In genomic region chr15:45185903-45186770, GRCh38 we compare ENCODE assay signal across 9 cellular contexts. TPM values are rescaled to one million over a fixed set of nuclear protein-coding genes. Genes with fewer than 3 reads are reported as not detected.
DNase-seq lines count a peak whose midpoint lies in the region; ATAC-seq and TF ChIP-seq lines count a peak whose summit lies in the region.
"Had no signal": no experiment of that assay in that cellular context is flagged by ENCODE, and none has a peak within 500 bp of the region (broad histone marks: within the 10 kb centered on the region; RNA-seq: fewer than 3 reads in every experiment).

No MANE protein-coding gene starts in this region.

- 38 to 73% methylated on average over 7 to 8 of the region's 8 CpGs for WGBS in esophagus squamous epithelium, 2 donors

- peaks cover 10% of the 10 kb centered on the region; the same call in 1 of the 2 replicates for H3K36me3 ChIP-seq in BLaER1
- no peaks in the 10 kb centered on the region for H3K36me3 ChIP-seq in Panc1 (ENCODE audit: control insufficient read depth, insufficient read depth, low read length)
- no peaks in the 10 kb centered on the region for H3K36me3 ChIP-seq in esophagus squamous epithelium
- H3K36me3 ChIP-seq in osteoblast (ENCODE audit: insufficient read depth, low read length): no peaks in the 10 kb centered on the region

- H3K27me3 ChIP-seq in BLaER1: no peaks in the 10 kb centered on the region
- H3K27me3 ChIP-seq in Panc1 (ENCODE audit: control insufficient read depth, insufficient read depth, low read length): no peaks in the 10 kb centered on the region
- H3K27me3 ChIP-seq in esophagus squamous epithelium: no peaks in the 10 kb centered on the region
- H3K27me3 ChIP-seq in osteoblast (ENCODE audit: insufficient read depth, low read length): peaks cover 34% of the 10 kb centered on the region

- H3K4me3 ChIP-seq in BLaER1 (peak overlapping the region; percentile 91), Panc1 (ENCODE audit: low read depth in 2 of 2, low read length in 2 of 2) (no peak overlapping the region; a peak in 1 of 4 replicates), esophagus squamous epithelium (peak overlapping the region in 3 of 4 donors; percentile 58 to 83 (median 59)), osteoblast (ENCODE audit: insufficient read depth, low read length) (no peak overlapping the region)

- H3K4me2 ChIP-seq in BLaER1 (peak overlapping the region; percentile 100), osteoblast (ENCODE audit: insufficient read depth, low read length) (peak overlapping the region; percentile 32)

- peak overlapping the region; percentile 56 for H2AFZ ChIP-seq in osteoblast (ENCODE audit: low read length)

- no peaks in the 10 kb centered on the region for H3K79me2 ChIP-seq in osteoblast (ENCODE audit: insufficient read depth, low read length)

- H3K4me1 ChIP-seq in BLaER1 (peaks cover 65% of the 10 kb centered on the region), Panc1 (ENCODE audit: control insufficient read depth, insufficient read depth, low read length) (no peaks in the 10 kb centered on the region; the same call in 1 of the 2 replicates), esophagus squamous epithelium (peaks cover 21 to 53% (median 26%) of the 10 kb centered on the region in 3 donors), osteoblast (ENCODE audit: insufficient read depth, low read length) (peaks cover 16% of the 10 kb centered on the region)

- peak overlapping the region; percentile 95 for H3K9ac ChIP-seq in BLaER1

- CTCF ChIA-PET in Panc1 (lab: Charles Lee): interaction anchor here (0.9 to 1.0 kb wide), 2 partner anchors 12 to 23 kb away, joined by 3 to 4 read pairs; no protein-coding TSS in a partner anchor

- H3K9me3 ChIP-seq in BLaER1: no peaks in the 10 kb centered on the region
- no peaks in the 10 kb centered on the region for H3K9me3 ChIP-seq in Panc1 (ENCODE audit: control insufficient read depth, insufficient read depth, low read depth, low read length)
- no peaks in the 10 kb centered on the region for H3K9me3 ChIP-seq in esophagus squamous epithelium
- no peaks in the 10 kb centered on the region for H3K9me3 ChIP-seq in osteoblast (ENCODE audit: low read depth, low read length)

- H4K20me1 ChIP-seq in BLaER1 (peaks cover 59% of the 10 kb centered on the region), osteoblast (ENCODE audit: insufficient read depth, low read length) (no peaks in the 10 kb centered on the region)

- DNase-seq in Panc1 (ENCODE audit: low read depth, low spot score) (no peak), esophagus squamous epithelium (lab: John Stamatoyannopoulos, UW) (no peak), osteoblast (ENCODE audit: insufficient read length, low spot score, missing footprints) (peak; percentile 86), GDM1 (lab: John Stamatoyannopoulos, UW) (no peak), NOMO-1 treated with dmso at 0.1 percent for 144 hours (lab: John Stamatoyannopoulos, UW; ENCODE audit: unreplicated experiment) (no peak)

- intact Hi-C loops in Panc1 (cut with micrococcal nuclease; ENCODE audit: unreplicated experiment) (no loop called here), esophagus squamous epithelium (cut with DNase I) (no loop called here)

- TF ChIP-seq POLR2A in esophagus squamous epithelium (IDR thresholded peaks at IDR 0.05): no peak

- no TSS peak for BruUV-seq in Panc1 (replicated peaks; lab: Mats Ljungman, UMichigan)

- no peak for TF ChIP-seq CTCF in Panc1 (IDR thresholded peaks at IDR 0.05)
- TF ChIP-seq CTCF in esophagus squamous epithelium (IDR thresholded peaks at IDR 0.05): no peak
- TF ChIP-seq CTCF in osteoblast (IDR thresholded peaks at IDR 0.05; ENCODE audit: extremely low read depth, low read depth, low read length): no peak

- in situ Hi-C loops in Panc1 (cut with HindIII; ENCODE audit: low pct_unique_long_range_greater_than_20kb, low sequenced_read_pairs): no loop called here

- POLR2A ChIA-PET in Panc1 (lab: Charles Lee): interaction anchor here (0.6 kb wide), 1 partner anchor 15 kb away, joined by 16 read pairs; no protein-coding TSS in a partner anchor

- H3K27ac ChIP-seq in BLaER1: peak overlapping the region; percentile 90
- H3K27ac ChIP-seq in Panc1 (ENCODE audit: low read length): no peak overlapping the region
- peak overlapping the region; percentile 72 to 84 (median 78) for H3K27ac ChIP-seq in esophagus squamous epithelium
- H3K27ac ChIP-seq in osteoblast (ENCODE audit: low read depth, low read length): no peak overlapping the region

- ATAC-seq in Panc1: peak; percentile 39; the same call in 1 of the 2 replicates
- ATAC-seq in GM21825 (IDR thresholded peaks at IDR 0.05; ENCODE audit: unreplicated experiment): no peak
- ATAC-seq in GM21360 (IDR thresholded peaks at IDR 0.05; ENCODE audit: unreplicated experiment): no peak

RNA-seq across cellular contexts. Expression of gene SHF, which starts 1.6 kb away (rescaled TPM):
- total RNA-seq in Panc1 (2021; ENCODE audit: unreplicated experiment) (3.0 TPM), esophagus squamous epithelium (10 to 100 TPM in 1 of 4 donors, 1 to 10 TPM in 3; 1.9 to 12.0 (median 5.7) TPM), osteoblast (3.3 and 4.1 TPM in 2 replicates)
- 4.5 TPM for polyA plus RNA-seq in Panc1 (2012; ENCODE audit: insufficient read length)

RNA-seq across cellular contexts. Expression of gene DUOX1, which starts 56.3 kb away (rescaled TPM):
- 0.31 TPM for total RNA-seq in Panc1 (2021; ENCODE audit: unreplicated experiment)
- 1.4 TPM for polyA plus RNA-seq in Panc1 (2012; ENCODE audit: insufficient read length)
- total RNA-seq in esophagus squamous epithelium: 100 to 1,000 TPM in 2 of 4 donors, 10 to 100 TPM in 2; 87.5 to 202 (median 122) TPM
- under 0.01 and 0.29 TPM in 2 replicates for total RNA-seq in osteoblast
- total RNA-seq: glomerular endothelial cell had no signal

RNA-seq across cellular contexts. Expression of gene DUOXA1, which starts 56.5 kb away (rescaled TPM):
- total RNA-seq in Panc1 (2021; ENCODE audit: unreplicated experiment): not detected
- not detected for polyA plus RNA-seq in Panc1 (2012; ENCODE audit: insufficient read length)
- total RNA-seq in esophagus squamous epithelium: 100 to 1,000 TPM in 3 of 4 donors, 10 to 100 TPM in 1; 64.0 to 202 (median 134) TPM
- total RNA-seq in osteoblast: 0.29 and 0.36 TPM in 2 replicates
- total RNA-seq: glomerular endothelial cell had no signal

Comparison
In these comparisons a context has a peak if more than half of its experiments do, and no peak if none do; other contexts are left out.
1. H3K27ac ChIP-seq: peak in BLaER1 (single experiment) and esophagus squamous epithelium (4 of 4); none in Panc1 (single experiment) and osteoblast (single experiment).
2. H3K4me3 ChIP-seq: peak in BLaER1 (single experiment) and esophagus squamous epithelium (3 of 4); none in Panc1 (0 of 2) and osteoblast (single experiment).
3. RNA of gene DUOX1, which starts 56.3 kb away (total RNA-seq): 87.5 to 202 TPM in esophagus squamous epithelium; 0.31 TPM in Panc1 (single experiment) and under 0.01 to 0.29 TPM in osteoblast; every median in the first group is over 10 times any median in the second.
4. RNA of gene DUOXA1, which starts 56.5 kb away (total RNA-seq): 64.0 to 202 TPM in esophagus squamous epithelium; 0.29 to 0.36 TPM in osteoblast and not detected in Panc1 (single experiment); every median in the first group is over 10 times any median in the second.